ENCODE assay signal across 1 cellular context in genomic region chr17:68777243-68777855, GRCh38.
TF ChIP-seq lines count a peak whose summit lies in the region.

No MANE protein-coding gene starts in this region.

TF ChIP-seq in HepG2, 621 proteins besides CTCF, POLR2A, EP300 and RAD21 (continued from another document and continues in another):
- TF ChIP-seq SNAPC4 (CRISPR knock-in tag; IDR thresholded peaks at IDR 0.05) (no peak), ZNF780A (CRISPR knock-in tag; IDR thresholded peaks at IDR 0.05) (no peak), MED8 (CRISPR knock-in tag; IDR thresholded peaks at IDR 0.05; ENCODE audit: insufficient replicate concordance) (no peak), SRSF4 (IDR thresholded peaks at IDR 0.05; ENCODE audit: low read depth, low read length, poor library complexity, severe bottlenecking) (no peak), RARA (CRISPR knock-in tag; IDR thresholded peaks at IDR 0.05) (no peak), CCAR2 (optimal IDR thresholded peaks at IDR 0.05; ENCODE audit: low read depth, low read length) (peak; percentile 34), PRDM4 (CRISPR knock-in tag; IDR thresholded peaks at IDR 0.05; ENCODE audit: borderline replicate concordance) (no peak), CBX5 (CRISPR knock-in tag; IDR thresholded peaks at IDR 0.05; ENCODE audit: borderline replicate concordance) (no peak), HBP1 (CRISPR knock-in tag; IDR thresholded peaks at IDR 0.05; ENCODE audit: low read depth) (no peak), PATZ1 (CRISPR knock-in tag; IDR thresholded peaks at IDR 0.05) (peak; percentile 61), JDP2 (CRISPR knock-in tag; IDR thresholded peaks at IDR 0.05; ENCODE audit: borderline replicate concordance) (no peak), THAP7 (CRISPR knock-in tag; IDR thresholded peaks at IDR 0.05) (no peak), SRY (CRISPR knock-in tag; IDR thresholded peaks at IDR 0.05) (no peak), ZBTB1 (CRISPR knock-in tag; IDR thresholded peaks at IDR 0.05; ENCODE audit: borderline replicate concordance) (no peak), ZNF75D (CRISPR knock-in tag; IDR thresholded peaks at IDR 0.05; ENCODE audit: borderline replicate concordance) (no peak), IKZF1 (IDR thresholded peaks at IDR 0.05) (no peak), ZXDC (CRISPR knock-in tag; IDR thresholded peaks at IDR 0.05) (no peak), MTF2 (CRISPR knock-in tag; IDR thresholded peaks at IDR 0.05; ENCODE audit: borderline replicate concordance) (no peak), ONECUT2 (CRISPR knock-in tag; IDR thresholded peaks at IDR 0.05) (0 out of 2 replicates have a peak, but pooled peaks have one; percentile 14), NCOA5 (CRISPR knock-in tag; IDR thresholded peaks at IDR 0.05) (no peak), PREB (CRISPR knock-in tag; IDR thresholded peaks at IDR 0.05) (no peak), MXD1 (CRISPR knock-in tag; IDR thresholded peaks at IDR 0.05) (no peak), KDM5B (CRISPR knock-in tag; IDR thresholded peaks at IDR 0.05; ENCODE audit: borderline replicate concordance) (no peak), ZBTB49 (CRISPR knock-in tag; IDR thresholded peaks at IDR 0.05; ENCODE audit: borderline replicate concordance) (no peak), ZNF768 (CRISPR knock-in tag; IDR thresholded peaks at IDR 0.05) (no peak), ZNF468 (CRISPR knock-in tag; IDR thresholded peaks at IDR 0.05) (no peak), ZSCAN21 (CRISPR knock-in tag; IDR thresholded peaks at IDR 0.05; ENCODE audit: borderline replicate concordance) (no peak), EZH2 (conservative IDR thresholded peaks at IDR 0.05; ENCODE audit: low read depth, low read length) (no peak), PCBP2 (optimal IDR thresholded peaks at IDR 0.05; ENCODE audit: low read depth, low read length, poor library complexity, severe bottlenecking) (no peak), ZNF331 (CRISPR knock-in tag; IDR thresholded peaks at IDR 0.05) (0 out of 2 replicates have a peak, but pooled peaks have one; percentile 36), HOXA5 (CRISPR knock-in tag; IDR thresholded peaks at IDR 0.05) (peak; percentile 55; the same call in 1 of the 2 replicates), ZNF10 (CRISPR knock-in tag; IDR thresholded peaks at IDR 0.05; ENCODE audit: borderline replicate concordance, low read depth) (no peak), JUNB (CRISPR knock-in tag; IDR thresholded peaks at IDR 0.05; ENCODE audit: borderline replicate concordance) (no peak), ZNF563 (CRISPR knock-in tag; IDR thresholded peaks at IDR 0.05) (no peak), POLR2AphosphoS2 (IDR thresholded peaks at IDR 0.05; ENCODE audit: low read depth, low read length) (no peak), MAFF (IDR thresholded peaks at IDR 0.05; ENCODE audit: low read depth, low read length) (no peak), HOXA3 (CRISPR knock-in tag; IDR thresholded peaks at IDR 0.05) (peak; percentile 12; the same call in 1 of the 2 replicates), ZNF33B (CRISPR knock-in tag; IDR thresholded peaks at IDR 0.05) (no peak), ZNF781 (CRISPR knock-in tag; IDR thresholded peaks at IDR 0.05; ENCODE audit: borderline replicate concordance, not compliant biosample characterization) (peak; percentile 50), TMF1 (CRISPR knock-in tag; IDR thresholded peaks at IDR 0.05; ENCODE audit: low read depth) (no peak; the same call in 1 of the 2 replicates), ATAD3A (CRISPR knock-in tag; IDR thresholded peaks at IDR 0.05) (no peak), PLSCR1 (CRISPR knock-in tag; IDR thresholded peaks at IDR 0.05; ENCODE audit: borderline replicate concordance) (no peak), KLF13 (CRISPR knock-in tag; IDR thresholded peaks at IDR 0.05) (no peak), ZSCAN12 (CRISPR knock-in tag; IDR thresholded peaks at IDR 0.05) (0 out of 2 replicates have a peak, but pooled peaks have one; percentile 70), ZSCAN30 (CRISPR knock-in tag; IDR thresholded peaks at IDR 0.05) (0 out of 2 replicates have a peak, but pooled peaks have one; percentile 53), ZNF713 (CRISPR knock-in tag; IDR thresholded peaks at IDR 0.05) (no peak), ARHGAP35 (CRISPR knock-in tag; IDR thresholded peaks at IDR 0.05; ENCODE audit: borderline replicate concordance) (no peak)
